Comparison of ENCODE assay signal across 1 cellular context in the genomic region with DNA sequence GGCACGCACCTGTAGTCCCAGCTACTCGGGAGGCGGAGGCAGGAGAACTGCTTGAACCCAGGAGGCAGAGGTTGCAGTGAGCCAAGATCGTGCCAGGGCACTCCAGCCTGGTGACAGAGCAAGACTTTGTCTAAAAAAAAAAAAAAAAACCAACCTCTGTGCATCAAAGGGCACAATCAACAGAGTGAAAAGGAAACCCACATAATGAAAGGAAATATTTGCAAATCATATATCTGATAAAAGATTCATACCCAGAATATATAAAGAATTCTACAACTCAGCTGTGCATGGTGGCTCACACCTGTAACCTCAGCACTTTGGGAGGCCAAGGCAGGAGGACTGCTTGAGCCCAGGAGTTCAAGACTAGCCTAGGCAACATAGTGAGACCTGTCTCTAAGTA.
TF ChIP-seq lines count a peak whose summit lies in the region.

No MANE protein-coding gene starts in this region.

TF ChIP-seq in endothelial cell of umbilical vein, 7 proteins besides CTCF, POLR2A, EP300 and RAD21:
- TF ChIP-seq GATA2 (IDR thresholded peaks at IDR 0.05; ENCODE audit: insufficient read depth, insufficient read length, low read depth, low read length) = peak; percentile 41
